ENCODE assay signal across 12 cellular contexts in the genomic region with DNA sequence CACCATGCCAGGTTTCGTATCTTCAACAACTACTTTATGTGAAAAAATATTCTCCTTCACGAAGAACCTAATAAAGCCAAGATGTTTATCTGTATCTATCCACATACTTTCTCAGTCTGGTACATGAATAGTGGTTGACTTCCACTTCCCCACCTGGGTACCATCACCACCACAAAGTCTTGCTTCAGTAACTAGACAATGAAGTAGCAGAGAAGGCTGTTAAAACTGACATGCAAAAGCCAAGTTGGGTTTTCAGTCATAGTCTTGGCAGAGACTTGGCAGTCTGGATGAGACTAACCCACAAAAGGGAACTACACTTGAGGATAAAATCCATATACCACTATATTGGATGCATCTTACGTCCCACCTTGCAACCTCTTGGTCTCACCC. TPM values are rescaled to one million over a fixed set of nuclear protein-coding genes. Genes with fewer than 3 reads are reported as not detected.
A peak's percentile ranks its signal among the peaks of the same experiment; 100 is the strongest.
DNase-seq lines count a peak whose midpoint lies in the region; ATAC-seq and TF ChIP-seq lines count a peak whose summit lies in the region.
"Had no signal": no experiment of that assay in that cellular context is flagged by ENCODE, and none has a peak within 500 bp of the region (broad histone marks: within the 10 kb centered on the region; RNA-seq: fewer than 3 reads in every experiment).

No MANE protein-coding gene starts in this region.

- ATAC-seq in GM18867 (IDR thresholded peaks at IDR 0.05; ENCODE audit: unreplicated experiment) = peak; percentile 65
- ATAC-seq in HG02642 (IDR thresholded peaks at IDR 0.05; ENCODE audit: poor library complexity, unreplicated experiment) = peak; percentile 67
- no peak for ATAC-seq in WTC11
- ATAC-seq: stimulated activated naive CD8-positive, alpha-beta T cell treated with anti-CD3 and anti-CD28 coated beads, Interleukin-15, Interleukin-2, amounts not matched to agents 100 U/mL and 50 U/mL, for 24 hours had no signal

- POLR2A ChIA-PET in WTC11 (lab: Charles Lee) = no interaction called here

- TF ChIP-seq CTCF in WTC11 (IDR thresholded peaks at IDR 0.05) = no peak

- peaks cover 61 to 69% (median 65%) of the 10 kb centered on the region in 3 donors for H3K4me1 ChIP-seq in skeletal muscle tissue (ENCODE audit: control insufficient read depth in 3 of 3, insufficient read depth in 3 of 3, low read length in 3 of 3)

- peaks cover 15% of the 10 kb centered on the region for H3K4me1 Mint-ChIP-seq in WTC11

- H3K27ac ChIP-seq in skeletal muscle tissue (ENCODE audit: low read depth, low read length) = peak overlapping the region; percentile 42

- CTCF ChIA-PET in WTC11 (lab: Charles Lee) = interaction anchor here (0.6 kb wide), 1 partner anchor 113 kb away, joined by 3 read pairs; no protein-coding TSS in a partner anchor

- no peaks in the 10 kb centered on the region for H3K27me3 ChIP-seq in skeletal muscle tissue (ENCODE audit: control insufficient read depth in 3 of 3, insufficient read depth in 3 of 3, low read length in 3 of 3)
- H3K27me3 ChIP-seq: breast epithelium had no signal

- no peaks in the 10 kb centered on the region for H3K9me3 Mint-ChIP-seq in WTC11

- H3K27me3 Mint-ChIP-seq in WTC11 (ENCODE audit: low read depth) = peaks cover 19% of the 10 kb centered on the region

- no peaks in the 10 kb centered on the region for H3K36me3 Mint-ChIP-seq in WTC11

- peak; percentile 48 for DNase-seq in Jurkat, Clone E6-1 (ENCODE audit: low read depth, low spot score)
- no peak for DNase-seq in WTC11 (ENCODE audit: low spot score)
- no peak for DNase-seq in AG08396 (ENCODE audit: low spot score)
- no peak for DNase-seq in NCI-H2171 treated with DMSO at 0.1 percent for 48 hours (lab: John Stamatoyannopoulos, UW)
- DNase-seq in occipital lobe (lab: John Stamatoyannopoulos, UW) = no peak
- DNase-seq: SK-N-SH; stimulated activated CD4-positive, alpha-beta T cell treated with anti-CD3 and anti-CD28 coated beads, Interleukin-12 subunit alpha, Interleukin-12 subunit beta, amount 100 ng/mL, for 4 hours; stimulated activated naive CD8-positive, alpha-beta T cell treated with anti-CD3 and anti-CD28 coated beads, Interleukin-15, Interleukin-2, amounts not matched to agents 100 U/mL and 50 U/mL, for 24 hours had no signal

- H3K36me3 ChIP-seq in skeletal muscle tissue (ENCODE audit: control insufficient read depth in 3 of 3, insufficient read depth in 3 of 3, low read length in 3 of 3) = peaks cover 0 to 4% (median under 1%) of the 10 kb centered on the region in 3 donors
- H3K36me3 ChIP-seq: breast epithelium had no signal

- no peak overlapping the region for H3K9ac ChIP-seq in skeletal muscle tissue (ENCODE audit: low read depth in 1 of 3, low read length in 3 of 3)
- H3K9ac ChIP-seq: SK-N-SH had no signal

- H3K4me3 Mint-ChIP-seq in WTC11 = no peak overlapping the region

- H3K4me3 ChIP-seq in Jurkat, Clone E6-1 (ENCODE audit: low read length) = no peak overlapping the region
- no peak overlapping the region for H3K4me3 ChIP-seq in skeletal muscle tissue (ENCODE audit: low read length in 3 of 3)
- H3K4me3 ChIP-seq: breast epithelium had no signal

- no peaks in the 10 kb centered on the region for H3K9me3 ChIP-seq in skeletal muscle tissue (ENCODE audit: control insufficient read depth in 3 of 3, low read length in 3 of 3)
- H3K9me3 ChIP-seq: breast epithelium, SK-N-SH had no signal

- H3K27ac Mint-ChIP-seq in WTC11 = no peak overlapping the region

TF ChIP-seq in WTC11, 78 proteins besides CTCF, POLR2A, EP300 and RAD21:
- TF ChIP-seq CREM (CRISPR knock-in tag; IDR thresholded peaks at IDR 0.05) = no peak
- no peak for TF ChIP-seq CDX4 (CRISPR knock-in tag; IDR thresholded peaks at IDR 0.05; ENCODE audit: borderline replicate concordance)
- no peak for TF ChIP-seq USF2 (CRISPR knock-in tag; IDR thresholded peaks at IDR 0.05)
- no peak for TF ChIP-seq ZNF671 (CRISPR knock-in tag; IDR thresholded peaks at IDR 0.05)
- TF ChIP-seq FOXP1 (CRISPR knock-in tag; IDR thresholded peaks at IDR 0.05; ENCODE audit: borderline replicate concordance) = no peak
- no peak for TF ChIP-seq HMGXB4 (CRISPR knock-in tag; IDR thresholded peaks at IDR 0.05)
- no peak for TF ChIP-seq SOX15 (CRISPR knock-in tag; IDR thresholded peaks at IDR 0.05)
- TF ChIP-seq, protein P1, sequence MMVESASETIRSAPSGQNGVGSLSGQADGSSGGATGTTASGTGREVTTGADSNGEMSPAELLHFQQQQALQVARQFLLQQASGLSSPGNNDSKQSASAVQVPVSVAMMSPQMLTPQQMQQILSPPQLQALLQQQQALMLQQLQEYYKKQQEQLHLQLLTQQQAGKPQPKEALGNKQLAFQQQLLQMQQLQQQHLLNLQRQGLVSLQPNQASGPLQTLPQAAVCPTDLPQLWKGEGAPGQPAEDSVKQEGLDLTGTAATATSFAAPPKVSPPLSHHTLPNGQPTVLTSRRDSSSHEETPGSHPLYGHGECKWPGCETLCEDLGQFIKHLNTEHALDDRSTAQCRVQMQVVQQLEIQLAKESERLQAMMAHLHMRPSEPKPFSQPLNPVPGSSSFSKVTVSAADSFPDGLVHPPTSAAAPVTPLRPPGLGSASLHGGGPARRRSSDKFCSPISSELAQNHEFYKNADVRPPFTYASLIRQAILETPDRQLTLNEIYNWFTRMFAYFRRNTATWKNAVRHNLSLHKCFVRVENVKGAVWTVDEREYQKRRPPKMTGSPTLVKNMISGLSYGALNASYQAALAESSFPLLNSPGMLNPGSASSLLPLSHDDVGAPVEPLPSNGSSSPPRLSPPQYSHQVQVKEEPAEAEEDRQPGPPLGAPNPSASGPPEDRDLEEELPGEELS (CRISPR knock-in tag; IDR thresholded peaks at IDR 0.05) = no peak

RNA-seq across cellular contexts. Expression of gene P4HA2, which starts 5.0 kb away (rescaled TPM):
- polyA plus RNA-seq in Jurkat, Clone E6-1 (2012; ENCODE audit: insufficient read depth, insufficient read length) = not detected
- total RNA-seq in skeletal muscle tissue (50.6 TPM), WTC11 (2021) (15.1 to 19.0 TPM (median 17.8 TPM) in 3 replicates), occipital lobe (15.3 TPM)

RNA-seq across cellular contexts. Expression of gene PDLIM4, which starts 34.9 kb away (rescaled TPM):
- polyA plus RNA-seq in Jurkat, Clone E6-1 (2012; ENCODE audit: insufficient read depth, insufficient read length) = not detected
- total RNA-seq in skeletal muscle tissue (19.8 TPM), WTC11 (2021) (10.6 to 15.2 TPM (median 11.4 TPM) in 3 replicates), occipital lobe (3.1 TPM)
